1 cellular context compared by ENCODE assay signal in the genomic region with DNA sequence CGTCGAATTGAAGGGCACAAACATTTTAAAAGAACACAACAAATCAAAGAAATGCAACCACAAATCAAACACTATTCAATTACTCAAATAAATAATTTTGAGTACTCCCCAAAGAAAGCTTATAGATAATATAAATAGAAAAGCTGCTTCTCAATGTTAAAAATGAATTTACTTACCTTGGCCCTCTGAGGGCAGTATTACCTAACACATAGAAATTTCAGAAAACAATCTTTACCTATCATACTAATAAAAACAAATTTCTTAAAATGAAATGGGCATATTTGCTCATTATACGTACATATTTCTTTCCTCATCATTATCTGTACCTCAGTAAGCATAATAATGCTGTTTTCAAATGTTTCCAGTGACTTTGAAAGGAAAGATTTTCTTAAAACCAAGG.
TF ChIP-seq lines count a peak whose summit lies in the region.

No MANE protein-coding gene starts in this region.

TF ChIP-seq in K562, 482 proteins besides CTCF, POLR2A, EP300 and RAD21 (continued from another document):
- TF ChIP-seq, protein P1, sequence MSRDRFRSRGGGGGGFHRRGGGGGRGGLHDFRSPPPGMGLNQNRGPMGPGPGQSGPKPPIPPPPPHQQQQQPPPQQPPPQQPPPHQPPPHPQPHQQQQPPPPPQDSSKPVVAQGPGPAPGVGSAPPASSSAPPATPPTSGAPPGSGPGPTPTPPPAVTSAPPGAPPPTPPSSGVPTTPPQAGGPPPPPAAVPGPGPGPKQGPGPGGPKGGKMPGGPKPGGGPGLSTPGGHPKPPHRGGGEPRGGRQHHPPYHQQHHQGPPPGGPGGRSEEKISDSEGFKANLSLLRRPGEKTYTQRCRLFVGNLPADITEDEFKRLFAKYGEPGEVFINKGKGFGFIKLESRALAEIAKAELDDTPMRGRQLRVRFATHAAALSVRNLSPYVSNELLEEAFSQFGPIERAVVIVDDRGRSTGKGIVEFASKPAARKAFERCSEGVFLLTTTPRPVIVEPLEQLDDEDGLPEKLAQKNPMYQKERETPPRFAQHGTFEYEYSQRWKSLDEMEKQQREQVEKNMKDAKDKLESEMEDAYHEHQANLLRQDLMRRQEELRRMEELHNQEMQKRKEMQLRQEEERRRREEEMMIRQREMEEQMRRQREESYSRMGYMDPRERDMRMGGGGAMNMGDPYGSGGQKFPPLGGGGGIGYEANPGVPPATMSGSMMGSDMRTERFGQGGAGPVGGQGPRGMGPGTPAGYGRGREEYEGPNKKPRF (IDR thresholded peaks at IDR 0.05; ENCODE audit: low read depth, low read length), result no peak
TF ChIP-seq in K562: peak in this region for 0.
